Comparison of ENCODE assay signal across 16 cellular contexts in the genomic region with DNA sequence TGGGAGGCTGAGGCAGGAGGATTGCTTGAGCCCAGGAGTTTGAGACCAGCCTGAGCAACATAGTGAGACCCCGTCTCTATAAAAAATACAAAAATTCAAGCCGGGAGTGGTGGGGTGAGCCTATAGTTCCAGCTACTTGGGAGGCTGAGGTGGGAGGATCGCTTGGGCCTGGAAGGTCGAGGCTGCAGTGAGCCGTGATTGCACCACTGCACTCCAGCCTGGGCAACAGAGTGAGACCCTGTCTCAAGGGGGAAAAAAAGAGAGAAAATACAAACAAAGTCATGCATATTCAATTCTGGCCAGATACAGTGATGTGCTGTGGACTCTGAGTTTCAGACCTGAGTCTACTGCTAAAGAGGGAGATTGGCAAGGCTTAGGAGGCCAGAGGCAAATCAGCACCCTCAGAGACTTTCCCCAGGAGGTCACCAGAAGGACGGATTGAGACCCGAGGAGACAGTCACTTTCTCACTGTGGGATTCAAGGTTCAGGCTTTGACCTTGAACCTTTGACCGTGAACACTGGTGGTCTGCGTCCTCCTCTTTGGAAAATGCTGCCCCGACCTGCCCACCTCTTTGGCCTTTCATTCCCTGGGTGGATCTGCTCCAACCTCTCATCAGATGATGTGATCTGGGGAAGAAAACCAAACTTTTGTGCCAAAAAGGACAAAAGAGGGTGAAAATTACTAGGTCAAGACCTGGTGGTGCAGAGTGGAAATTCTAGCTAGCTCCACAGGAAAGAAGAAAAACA. TPM values are rescaled to one million over a fixed set of nuclear protein-coding genes. Genes with fewer than 3 reads are reported as not detected.
DNase-seq lines count a peak whose midpoint lies in the region; ATAC-seq and TF ChIP-seq lines count a peak whose summit lies in the region.
"Had no signal": no experiment of that assay in that cellular context is flagged by ENCODE, and none has a peak within 500 bp of the region (broad histone marks: within the 10 kb centered on the region; RNA-seq: fewer than 3 reads in every experiment).

No MANE protein-coding gene starts in this region.

- BruUV-seq in mammary epithelial cell (replicated peaks; lab: Mats Ljungman, UMichigan): no TSS peak

- H3K27ac ChIP-seq in mammary epithelial cell (ENCODE audit: insufficient read depth, low read depth, low read length) (no peak overlapping the region), breast epithelium (peak overlapping the region in 1 of 2 donors; percentile 12), coronary artery (peak overlapping the region; percentile 39 to 86), mesendoderm (ENCODE audit: low read depth, low read length) (no peak overlapping the region), tibial artery (peak overlapping the region; percentile 64 to 72)
- H3K27ac ChIP-seq: SJCRH30 had no signal

- intact Hi-C loops in mammary epithelial cell (cut with micrococcal nuclease) (no loop called here), breast epithelium (cut with DNase I; ENCODE audit: low total_unique reads) (no loop called here), tibial artery (cut with DNase I; ENCODE audit: low total_unique reads) (no loop called here)

- ATAC-seq in GM21576 (IDR thresholded peaks at IDR 0.05; ENCODE audit: unreplicated experiment) (no peak), GM18861 (IDR thresholded peaks at IDR 0.05; ENCODE audit: unreplicated experiment) (no peak)

- no peak overlapping the region for H4K8ac ChIP-seq in mesendoderm (ENCODE audit: low read depth, low read length)

- H4K5ac ChIP-seq in mesendoderm (ENCODE audit: low read length): no peak overlapping the region

- H4K20me1 ChIP-seq in mammary epithelial cell (ENCODE audit: insufficient read depth, low read length): no peaks in the 10 kb centered on the region

- H3K56ac ChIP-seq in mesendoderm (ENCODE audit: low read length): peak overlapping the region; percentile 1

- peaks cover 10% of the 10 kb centered on the region for H3K4me1 ChIP-seq in mammary epithelial cell (ENCODE audit: insufficient read depth, low read length)
- no peaks in the 10 kb centered on the region for H3K4me1 ChIP-seq in breast epithelium
- peaks cover 9% of the 10 kb centered on the region for H3K4me1 ChIP-seq in mesendoderm (ENCODE audit: control insufficient read depth, low read depth, low read length)
- H3K4me1 ChIP-seq in tibial artery: peaks cover 0 to 33% (median 22%) of the 10 kb centered on the region in 4 donors
- H3K4me1 ChIP-seq: prostate gland had no signal

- WGBS in mammary epithelial cell (ENCODE audit: low coverage, missing lambda C conversion rate): 97% methylated on average over 8 of the region's 10 CpGs
- WGBS in mesendoderm (ENCODE audit: extremely low coverage, insufficient coverage, low lambda C conversion rate): no CpG with 5 or more reads among the region's 10 CpGs

- in situ Hi-C loops in mammary epithelial cell (cut with MboI; ENCODE audit: low sequenced_read_pairs in 2 of 2): no loop called here

- no peak for DNase-seq in mammary epithelial cell
- no peak for DNase-seq in breast epithelium (ENCODE audit: low spot score in 2 of 2)
- no peak for DNase-seq in coronary artery (ENCODE audit: low spot score)
- no peak for DNase-seq in mesendoderm
- peak in 1 of 2 donors; percentile 40 for DNase-seq in tibial artery
- no peak for DNase-seq in NCI-H1417 treated with DMSO at 0.1 percent for 48 hours (lab: John Stamatoyannopoulos, UW)
- DNase-seq: activated gamma-delta T cell; effector CD4-positive, alpha-beta T cell; NCI-H1048; NCI-H2171 treated with DMSO at 0.1 percent for 48 hours; NK-92 treated with Interleukin-12 subunit alpha and Interleukin-12 subunit beta, amount 100 ng/mL, for 24 hours had no signal

- H3K4ac ChIP-seq in mesendoderm (ENCODE audit: low read depth, low read length): no peak overlapping the region

- dilution Hi-C loops in mammary epithelial cell (cut with HindIII; ENCODE audit: low sequenced_read_pairs): no loop called here

- H3K9ac ChIP-seq in mammary epithelial cell (ENCODE audit: insufficient read depth, low read length) (no peak overlapping the region), mesendoderm (ENCODE audit: low read length) (no peak overlapping the region)

- TF ChIP-seq POLR2A in breast epithelium (IDR thresholded peaks at IDR 0.05): no peak

- peak overlapping the region; percentile 37 for H3K23ac ChIP-seq in mesendoderm (ENCODE audit: low read length)

- no peak overlapping the region for H3K4me3 ChIP-seq in mammary epithelial cell (replicated peaks in 1 of 3; ENCODE audit: insufficient read depth in 1 of 3, low read depth in 2 of 3, low read length in 3 of 3)
- H3K4me3 ChIP-seq in breast epithelium: no peak overlapping the region
- no peak overlapping the region for H3K4me3 ChIP-seq in coronary artery
- H3K4me3 ChIP-seq in mesendoderm (ENCODE audit: low read length): no peak overlapping the region
- H3K4me3 ChIP-seq in tibial artery: no peak overlapping the region
- H3K4me3 ChIP-seq: prostate gland, SJCRH30 had no signal

- no peak overlapping the region for H2BK5ac ChIP-seq in mesendoderm (ENCODE audit: low read length)

- CTCF ChIA-PET in mammary epithelial cell (lab: Charles Lee; ENCODE audit: low non-redundant PET): no interaction called here

- H2AFZ ChIP-seq in mammary epithelial cell (ENCODE audit: low read depth, low read length): peak overlapping the region; percentile 15

- H3K27me3 ChIP-seq in mammary epithelial cell (ENCODE audit: insufficient read depth, low read length): no peaks in the 10 kb centered on the region
- no peaks in the 10 kb centered on the region for H3K27me3 ChIP-seq in breast epithelium
- H3K27me3 ChIP-seq in mesendoderm (ENCODE audit: insufficient read depth, low read length, poor library complexity): no peaks in the 10 kb centered on the region
- no peaks in the 10 kb centered on the region for H3K27me3 ChIP-seq in tibial artery
- H3K27me3 ChIP-seq: SJCRH30 had no signal

- no peak overlapping the region for H2BK15ac ChIP-seq in mesendoderm (replicated peaks; ENCODE audit: low read depth)

- H3K4me2 ChIP-seq in mammary epithelial cell (ENCODE audit: insufficient read depth, low read depth, low read length) (no peak overlapping the region), mesendoderm (ENCODE audit: low read length) (no peak overlapping the region)

- H2BK120ac ChIP-seq in mesendoderm (ENCODE audit: low read depth, low read length): no peak overlapping the region

- H2AK5ac ChIP-seq in mesendoderm (ENCODE audit: low read length): no peak overlapping the region

- H3K79me1 ChIP-seq in mesendoderm (ENCODE audit: low read length): no peaks in the 10 kb centered on the region

- H3K18ac ChIP-seq in mesendoderm (ENCODE audit: low read length): no peak overlapping the region

- H3K36me3 ChIP-seq in mammary epithelial cell (ENCODE audit: insufficient read depth, low read length): no peaks in the 10 kb centered on the region
- H3K36me3 ChIP-seq in breast epithelium: no peaks in the 10 kb centered on the region
- H3K36me3 ChIP-seq in mesendoderm (ENCODE audit: control insufficient read depth, insufficient read depth, low read length): no peaks in the 10 kb centered on the region
- H3K36me3 ChIP-seq in tibial artery: peaks cover 79 to 95% (median 80%) of the 10 kb centered on the region in 3 donors
- H3K36me3 ChIP-seq: SJCRH30 had no signal

- no peak for TF ChIP-seq CTCF in mammary epithelial cell (conservative IDR thresholded peaks at IDR 0.05 in 1 of 2, IDR thresholded peaks at IDR 0.05 in 1 of 2; ENCODE audit: extremely low read depth in 1 of 2, insufficient read depth in 1 of 2, low read depth in 1 of 2, low read length in 2 of 2)
- TF ChIP-seq CTCF in breast epithelium (IDR thresholded peaks at IDR 0.05): no peak
- TF ChIP-seq CTCF in coronary artery (IDR thresholded peaks at IDR 0.05): no peak
- no peak for TF ChIP-seq CTCF in tibial artery (IDR thresholded peaks at IDR 0.05)

- H3K9me3 ChIP-seq in mammary epithelial cell (replicated peaks; ENCODE audit: insufficient read depth, low read length) (no peaks in the 10 kb centered on the region), breast epithelium (no peaks in the 10 kb centered on the region), tibial artery (no peaks in the 10 kb centered on the region)
- H3K9me3 ChIP-seq: prostate gland, SJCRH30 had no signal

- no peaks in the 10 kb centered on the region for H3K79me2 ChIP-seq in mammary epithelial cell (ENCODE audit: insufficient read depth, low read length)
- no peaks in the 10 kb centered on the region for H3K79me2 ChIP-seq in mesendoderm (ENCODE audit: control insufficient read depth, insufficient read depth, low read length)

RNA-seq across cellular contexts. Expression of gene TGM2, which starts 31.2 kb away (rescaled TPM):
- total RNA-seq in mammary epithelial cell: 100 to 1,000 TPM in 1 of 2 donors, 10 to 100 TPM in 1; 53.4 to 252 TPM
- 98.1 TPM for polyA plus RNA-seq in mammary epithelial cell
- polyA minus RNA-seq in mammary epithelial cell: 98.9 TPM
- total RNA-seq in breast epithelium: 10 to 100 TPM; 10.7 to 44.9 (median 15.2) TPM
- 0.56 TPM for polyA plus RNA-seq in mesendoderm (2013, experiment 1 of 2)
- 0.56 TPM for polyA plus RNA-seq in mesendoderm (2013, experiment 2 of 2)
- total RNA-seq: activated CD8-positive, alpha-beta T cell treated with anti-CD3 and anti-CD28 coated beads for 36 hours had no signal

Comparison
In these comparisons a context has a peak if more than half of its experiments do, and no peak if none do; other contexts are left out.
1. H3K27ac ChIP-seq: peak in coronary artery (2 of 2) and tibial artery (2 of 2); none in mammary epithelial cell (single experiment) and mesendoderm (single experiment).